ENCODE assay signal across 23 cellular contexts in the genomic region with DNA sequence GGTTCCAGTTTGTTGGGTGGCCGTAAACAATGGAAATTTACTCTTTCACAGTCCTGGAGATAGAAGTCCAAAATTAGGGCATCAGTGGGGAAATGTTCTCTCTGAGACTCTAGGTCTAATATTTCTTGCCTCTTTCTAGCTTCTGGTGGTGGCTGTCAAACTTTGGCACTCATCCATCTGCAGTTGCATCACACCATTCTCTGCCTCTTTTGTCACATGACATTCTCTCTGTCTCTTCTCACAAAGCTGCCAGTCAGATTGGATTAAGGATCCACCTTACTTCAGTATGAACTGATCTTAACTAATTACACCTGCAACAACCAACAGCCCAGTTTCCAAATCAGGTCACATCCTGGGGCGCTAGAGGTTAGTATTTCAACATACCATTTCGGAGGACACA.
A peak's percentile ranks its signal among the peaks of the same experiment; 100 is the strongest.
DNase-seq lines count a peak whose midpoint lies in the region; TF ChIP-seq lines count a peak whose summit lies in the region.
"Had no signal": no experiment of that assay in that cellular context is flagged by ENCODE, and none has a peak within 500 bp of the region (broad histone marks: within the 10 kb centered on the region; RNA-seq: fewer than 3 reads in every experiment).

No MANE protein-coding gene starts in this region.

- TF ChIP-seq CTCF in type B pancreatic cell (conservative IDR thresholded peaks at IDR 0.05): no peak

- H3K27me3 Mint-ChIP-seq in type B pancreatic cell: peaks cover 9% of the 10 kb centered on the region
- H3K27me3 Mint-ChIP-seq: activated B cell treated with CpG ODN at 0.5 μM for 24 hours; activated CD4-positive, alpha-beta memory T cell treated with anti-CD3 and anti-CD28 coated beads for 36 hours; dendritic cell treated with granulocyte-macrophage colony-stimulating factor and Interleukin-4, amounts not matched to agents 40 ng/mL and 50 ng/mL, for 4 days; T-helper 17 cell had no signal

- peak; percentile 6 for DNase-seq in DMS53 (lab: John Stamatoyannopoulos, UW)
- DNase-seq in DMS53 treated with DMSO at 0.1 percent for 48 hours (lab: John Stamatoyannopoulos, UW; ENCODE audit: unreplicated experiment): no peak
- DNase-seq in H4 (ENCODE audit: low spot score): peak; percentile 17
- DNase-seq in SK-MEL-5 (ENCODE audit: low read depth, low spot score): peak; percentile 35
- peak; percentile 6 for DNase-seq in foreskin melanocyte
- no peak for DNase-seq in NK-92 treated with Interleukin-12 subunit alpha and Interleukin-12 subunit beta, amount 100 ng/mL, for 24 hours (lab: John Stamatoyannopoulos, UW)
- DNase-seq in type B pancreatic cell (ENCODE audit: extremely low spot score, unreplicated experiment): no peak
- no peak for DNase-seq in activated T-cell treated with anti-CD3 and anti-CD28 coated beads, Interleukin-2, amount 50 U/mL, for 1 hour
- DNase-seq: activated B cell treated with CpG ODN at 0.5 μM for 24 hours; activated CD4-positive, alpha-beta memory T cell treated with anti-CD3 and anti-CD28 coated beads for 36 hours; activated naive CD4-positive, alpha-beta T cell; amniotic stem cell; foreskin keratinocyte; GDM1; lower lobe of right lung; MV-4-11; NCI-H187 treated with DMSO at 0.1 percent for 48 hours; NCI-H524; nucleus accumbens; SJCRH30; stimulated activated CD8-positive, alpha-beta memory T cell treated with anti-CD3 and anti-CD28 coated beads, Interleukin-4, amount 100 ng/mL, for 48 hours; T-helper 17 cell had no signal

- H3K4me3 Mint-ChIP-seq in type B pancreatic cell: no peak overlapping the region
- H3K4me3 Mint-ChIP-seq: activated B cell treated with CpG ODN at 0.5 μM for 24 hours; activated CD4-positive, alpha-beta memory T cell treated with anti-CD3 and anti-CD28 coated beads for 36 hours; dendritic cell treated with granulocyte-macrophage colony-stimulating factor and Interleukin-4, amounts not matched to agents 40 ng/mL and 50 ng/mL, for 4 days; T-helper 17 cell had no signal

- in situ Hi-C loops in SK-MEL-5 (cut with HindIII; ENCODE audit: low pct_unique_long_range_greater_than_20kb, low sequenced_read_pairs): no loop called here

- no peak overlapping the region for H3K27ac Mint-ChIP-seq in type B pancreatic cell
- H3K27ac Mint-ChIP-seq: activated B cell treated with CpG ODN at 0.5 μM for 24 hours; activated CD4-positive, alpha-beta memory T cell treated with anti-CD3 and anti-CD28 coated beads for 36 hours; dendritic cell treated with granulocyte-macrophage colony-stimulating factor and Interleukin-4, amounts not matched to agents 40 ng/mL and 50 ng/mL, for 4 days; T-helper 17 cell had no signal

- H3K4me1 Mint-ChIP-seq in type B pancreatic cell (ENCODE audit: unreplicated experiment): peaks cover 5% of the 10 kb centered on the region
- H3K4me1 Mint-ChIP-seq: activated B cell treated with CpG ODN at 0.5 μM for 24 hours, T-helper 17 cell had no signal

- no peaks in the 10 kb centered on the region for H3K9me3 Mint-ChIP-seq in type B pancreatic cell
- H3K9me3 Mint-ChIP-seq: activated CD4-positive, alpha-beta memory T cell treated with anti-CD3 and anti-CD28 coated beads for 36 hours; dendritic cell treated with granulocyte-macrophage colony-stimulating factor and Interleukin-4, amounts not matched to agents 40 ng/mL and 50 ng/mL, for 4 days had no signal

- no peaks in the 10 kb centered on the region for H3K36me3 Mint-ChIP-seq in type B pancreatic cell
- H3K36me3 Mint-ChIP-seq: activated CD4-positive, alpha-beta memory T cell treated with anti-CD3 and anti-CD28 coated beads for 36 hours had no signal

Comparison
In these comparisons a context has a peak if more than half of its experiments do, and no peak if none do; other contexts are left out.
1. DNase-seq: peak in DMS53 (single experiment), H4 (single experiment), SK-MEL-5 (single experiment) and foreskin melanocyte (single experiment); none in DMS53 treated with DMSO at 0.1 percent for 48 hours (single experiment), NK-92 treated with Interleukin-12 subunit alpha and Interleukin-12 subunit beta, amount 100 ng/mL, for 24 hours (single experiment), type B pancreatic cell (single experiment) and activated T-cell treated with anti-CD3 and anti-CD28 coated beads, Interleukin-2, amount 50 U/mL, for 1 hour (single experiment).